ENCODE assay signal across 19 cellular contexts in genomic region chr3:81965696-81966095, GRCh38.
A peak's percentile ranks its signal among the peaks of the same experiment; 100 is the strongest.
DNase-seq lines count a peak whose midpoint lies in the region; ATAC-seq and TF ChIP-seq lines count a peak whose summit lies in the region.
"Had no signal": no experiment of that assay in that cellular context is flagged by ENCODE, and none has a peak within 500 bp of the region (broad histone marks: within the 10 kb centered on the region; RNA-seq: fewer than 3 reads in every experiment).

No MANE protein-coding gene starts in this region.

- H3K79me2 ChIP-seq in H9 (ENCODE audit: insufficient read depth, low read length), result no peaks in the 10 kb centered on the region

- no peak overlapping the region for H2BK5ac ChIP-seq in H9 (ENCODE audit: insufficient read length, low read length)

- H3K56ac ChIP-seq in H9 (ENCODE audit: insufficient read length, low read depth, low read length), result no peak overlapping the region

- H3K27ac Mint-ChIP-seq in H9, result peak overlapping the region in 1 of 3 experiments; percentile 55; a peak in 2 of 7 replicates
- H3K27ac Mint-ChIP-seq in WTC11, result no peak overlapping the region
- no peak overlapping the region for H3K27ac Mint-ChIP-seq in activated CD8-positive, alpha-beta memory T cell treated with anti-CD3 and anti-CD28 coated beads, Interleukin-2, amount 10 ng/mL, durations not matched to agents 7 days and 5 days
- H3K27ac Mint-ChIP-seq: CD4-positive, CD25-positive, alpha-beta regulatory T cell; CD8-positive, alpha-beta memory T cell had no signal

- H3K23me2 ChIP-seq in H9 (ENCODE audit: insufficient read length, low read depth, low read length, poor library complexity, severe bottlenecking), result no peaks in the 10 kb centered on the region

- no peak overlapping the region for H3K14ac ChIP-seq in H9 (ENCODE audit: insufficient read depth, low read length)

- no peaks in the 10 kb centered on the region for H3K79me1 ChIP-seq in H9 (ENCODE audit: insufficient read depth, low read depth, low read length, poor library complexity, severe bottlenecking)

- H3K4me3 Mint-ChIP-seq in H9 (no peak overlapping the region; a peak in 1 of 5 replicates), WTC11 (no peak overlapping the region)
- no peak overlapping the region for H3K4me3 Mint-ChIP-seq in activated CD8-positive, alpha-beta memory T cell treated with anti-CD3 and anti-CD28 coated beads, Interleukin-2, amount 10 ng/mL, durations not matched to agents 7 days and 5 days
- H3K4me3 Mint-ChIP-seq: CD4-positive, CD25-positive, alpha-beta regulatory T cell; CD8-positive, alpha-beta memory T cell had no signal

- H2BK120ac ChIP-seq in H9 (ENCODE audit: low read depth, low read length, poor library complexity, severe bottlenecking), result no peak overlapping the region

- peak; percentile 78 for ATAC-seq in WTC11
- ATAC-seq in HG03196 (IDR thresholded peaks at IDR 0.05; ENCODE audit: unreplicated experiment), result no peak
- no peak for ATAC-seq in activated CD8-positive, alpha-beta memory T cell treated with anti-CD3 and anti-CD28 coated beads, Interleukin-2, amount 10 ng/mL, durations not matched to agents 7 days and 5 days
- no peak for ATAC-seq in HG02571 (IDR thresholded peaks at IDR 0.05; ENCODE audit: unreplicated experiment)

- H4K5ac ChIP-seq in H9 (ENCODE audit: insufficient read length, low read depth, low read length), result no peak overlapping the region

- H2BK15ac ChIP-seq in H9 (ENCODE audit: low read depth, low read length), result no peak overlapping the region

- DNase-seq in H9, result no peak
- no peak for DNase-seq in WTC11 (ENCODE audit: low spot score)
- no peak for DNase-seq in activated T-cell treated with anti-CD3 and anti-CD28 coated beads for 4 hours
- DNase-seq in activated CD8-positive, alpha-beta memory T cell treated with anti-CD3 and anti-CD28 coated beads, Interleukin-2, amount 10 ng/mL, durations not matched to agents 7 days and 5 days, result no peak
- DNase-seq: BE2C; C1 segment of cervical spinal cord; CD4-positive, CD25-positive, alpha-beta regulatory T cell; CD8-positive, alpha-beta memory T cell; COR-L47; DMS 273 treated with DMSO at 0.1 percent for 48 hours; DMS53; DND-41; EL; GM23248; H7; KG1 had no signal

- H3K4me1 ChIP-seq in H9 (ENCODE audit: insufficient read depth, low read length), result no peaks in the 10 kb centered on the region
- H3K4me1 ChIP-seq in iPS-20b (ENCODE audit: insufficient read depth, low read length), result peaks cover 43% of the 10 kb centered on the region; the same call in 1 of the 2 replicates
- H3K4me1 ChIP-seq: BE2C had no signal

- no peak overlapping the region for H4K91ac ChIP-seq in H9 (ENCODE audit: insufficient read length, low read depth, low read length)

- no peaks in the 10 kb centered on the region for H3K36me3 ChIP-seq in iPS-20b (ENCODE audit: insufficient read depth, low read depth, low read length)
- H3K36me3 ChIP-seq: BE2C had no signal

- POLR2A ChIA-PET in WTC11 (lab: Charles Lee), result interaction anchor here (1.1 kb wide), 1 partner anchor 30 kb away, joined by 3 read pairs; no protein-coding TSS in a partner anchor

- H3K4me1 Mint-ChIP-seq in H9 (peaks cover 44 to 46% of the 10 kb centered on the region in 2 experiments), WTC11 (peaks cover 51% of the 10 kb centered on the region)
- no peaks in the 10 kb centered on the region for H3K4me1 Mint-ChIP-seq in activated CD8-positive, alpha-beta memory T cell treated with anti-CD3 and anti-CD28 coated beads, Interleukin-2, amount 10 ng/mL, durations not matched to agents 7 days and 5 days
- H3K4me1 Mint-ChIP-seq: CD4-positive, CD25-positive, alpha-beta regulatory T cell; CD8-positive, alpha-beta memory T cell had no signal

- no peak overlapping the region for H2AK5ac ChIP-seq in H9 (ENCODE audit: insufficient read length, low read length)

- no peak overlapping the region for H3K23ac ChIP-seq in H9 (ENCODE audit: insufficient read length, low read depth, low read length)

- no peak overlapping the region for H2BK20ac ChIP-seq in H9 (ENCODE audit: low read depth, low read length, poor library complexity, severe bottlenecking)

- H3K9ac ChIP-seq in H9 (ENCODE audit: extremely low read depth, insufficient read length, low read length) (no peak overlapping the region), iPS-20b (ENCODE audit: low read depth, low read length) (peak overlapping the region; percentile 29; the same call in 1 of the 2 replicates)
- H3K9ac ChIP-seq: GM23248 had no signal

- TF ChIP-seq CTCF in H9 (conservative IDR thresholded peaks at IDR 0.05) (no peak), WTC11 (IDR thresholded peaks at IDR 0.05) (no peak)

- H3K27me3 Mint-ChIP-seq in H9 (ENCODE audit: low read depth) (no peaks in the 10 kb centered on the region), WTC11 (ENCODE audit: low read depth) (no peaks in the 10 kb centered on the region)
- H3K27me3 Mint-ChIP-seq in activated CD8-positive, alpha-beta memory T cell treated with anti-CD3 and anti-CD28 coated beads, Interleukin-2, amount 10 ng/mL, durations not matched to agents 7 days and 5 days, result no peaks in the 10 kb centered on the region
- H3K27me3 Mint-ChIP-seq: CD4-positive, CD25-positive, alpha-beta regulatory T cell; CD8-positive, alpha-beta memory T cell had no signal

- no peaks in the 10 kb centered on the region for H3K27me3 ChIP-seq in H9 (ENCODE audit: insufficient read depth, low read length)
- H3K27me3 ChIP-seq in iPS-20b (ENCODE audit: insufficient read depth, low read length), result no peaks in the 10 kb centered on the region
- H3K27me3 ChIP-seq: BE2C had no signal

- H3K4me2 ChIP-seq in H9 (ENCODE audit: insufficient read depth, insufficient read length, low read length), result peak overlapping the region; percentile 37

- H3K18ac ChIP-seq in H9 (ENCODE audit: insufficient read length, low read depth, low read length), result no peak overlapping the region

- CTCF ChIA-PET in WTC11 (lab: Charles Lee), result no interaction called here
- CTCF ChIA-PET in activated CD8-positive, alpha-beta memory T cell treated with anti-CD3 and anti-CD28 coated beads, Interleukin-2, amount 10 ng/mL, durations not matched to agents 7 days and 5 days (lab: Charles Lee), result no interaction called here

- no peak overlapping the region for H2AFZ ChIP-seq in H9 (ENCODE audit: low read length)
- H2AFZ ChIP-seq: GM23248 had no signal

- H2BK12ac ChIP-seq in H9 (ENCODE audit: insufficient read length, low read depth, low read length), result no peak overlapping the region

- H3K4me3 ChIP-seq in iPS-20b (ENCODE audit: low read length), result peak overlapping the region; percentile 37; the same call in 1 of the 2 replicates
- H3K4me3 ChIP-seq: GM23248 had no signal

- H3T11ph ChIP-seq in H9 (ENCODE audit: low read length), result no peak overlapping the region

- H3K36me3 Mint-ChIP-seq in H9 (ENCODE audit: insufficient read depth in 1 of 3, low read depth in 3 of 3) (peaks cover 0 to under 1% (median 0%) of the 10 kb centered on the region in 3 experiments; a peak in 3 of 7 replicates), WTC11 (peaks cover under 1% of the 10 kb centered on the region)
- no peaks in the 10 kb centered on the region for H3K36me3 Mint-ChIP-seq in activated CD8-positive, alpha-beta memory T cell treated with anti-CD3 and anti-CD28 coated beads, Interleukin-2, amount 10 ng/mL, durations not matched to agents 7 days and 5 days
- H3K36me3 Mint-ChIP-seq: CD4-positive, CD25-positive, alpha-beta regulatory T cell; CD8-positive, alpha-beta memory T cell had no signal

- no peak overlapping the region for H4K8ac ChIP-seq in H9 (replicated peaks; ENCODE audit: insufficient read length, low read depth, low read length)

- no peak overlapping the region for H3K27ac ChIP-seq in H9 (ENCODE audit: insufficient read length, low read depth, low read length)
- peak overlapping the region; percentile 44 for H3K27ac ChIP-seq in iPS-20b (ENCODE audit: low read length)
- H3K27ac ChIP-seq: GM23248 had no signal

- H3K9me3 Mint-ChIP-seq in H9, result peaks cover 0 to under 1% of the 10 kb centered on the region in 2 experiments; a peak in 1 of 5 replicates
- H3K9me3 Mint-ChIP-seq in WTC11, result peaks cover under 1% of the 10 kb centered on the region; the same call in 1 of the 2 replicates
- no peaks in the 10 kb centered on the region for H3K9me3 Mint-ChIP-seq in activated CD8-positive, alpha-beta memory T cell treated with anti-CD3 and anti-CD28 coated beads, Interleukin-2, amount 10 ng/mL, durations not matched to agents 7 days and 5 days (ENCODE audit: low read depth)

- H3K4ac ChIP-seq in H9 (ENCODE audit: low read depth, low read length), result no peak overlapping the region

- WGBS in H9 (ENCODE audit: extremely low coverage, insufficient read length, low lambda C conversion rate), result no CpG with 5 or more reads among the region's 2 CpGs

- H3K9me3 ChIP-seq in H9 (ENCODE audit: control insufficient read depth, low read depth, low read length) (no peaks in the 10 kb centered on the region), iPS-20b (ENCODE audit: insufficient read depth, low read depth, low read length) (no peaks in the 10 kb centered on the region)
- H3K9me3 ChIP-seq: BE2C had no signal

- no peaks in the 10 kb centered on the region for H4K20me1 ChIP-seq in H9 (ENCODE audit: control insufficient read depth, insufficient read depth, insufficient read length)

TF ChIP-seq in WTC11, 78 proteins besides CTCF, POLR2A, EP300 and RAD21:
- peak; percentile 69; the same call in 1 of the 2 replicates for TF ChIP-seq ZNF263 (CRISPR knock-in tag; IDR thresholded peaks at IDR 0.05; ENCODE audit: low read depth)
- TF ChIP-seq MAX (CRISPR knock-in tag; IDR thresholded peaks at IDR 0.05), result no peak
TF ChIP-seq in WTC11: peak in this region for 1.
